ENCODE assay signal across 13 cellular contexts in genomic region chr13:45368571-45368970, GRCh38. TPM values are rescaled to one million over a fixed set of nuclear protein-coding genes. Genes with fewer than 3 reads are reported as not detected.
A peak's percentile ranks its signal among the peaks of the same experiment; 100 is the strongest.
DNase-seq lines count a peak whose midpoint lies in the region; ATAC-seq, FAIRE-seq and TF ChIP-seq lines count a peak whose summit lies in the region.
"Had no signal": no experiment of that assay in that cellular context is flagged by ENCODE, and none has a peak within 500 bp of the region (broad histone marks: within the 10 kb centered on the region; RNA-seq: fewer than 3 reads in every experiment).

No MANE protein-coding gene starts in this region.

- H2BK15ac ChIP-seq in mesenchymal stem cell (ENCODE audit: low read depth, poor library complexity, severe bottlenecking) = no peak overlapping the region

- no peaks in the 10 kb centered on the region for H3K27me3 Mint-ChIP-seq in CD4-positive, alpha-beta memory T cell
- no peaks in the 10 kb centered on the region for H3K27me3 Mint-ChIP-seq in IgD-negative memory B cell
- no peaks in the 10 kb centered on the region for H3K27me3 Mint-ChIP-seq in astrocyte (ENCODE audit: low read depth, unreplicated experiment)
- H3K27me3 Mint-ChIP-seq: progenitor cell of endocrine pancreas had no signal

- no peak overlapping the region for H3K4me2 ChIP-seq in astrocyte (ENCODE audit: low read length)
- no peak overlapping the region for H3K4me2 ChIP-seq in mesenchymal stem cell (ENCODE audit: low read length, poor library complexity, severe bottlenecking)

- no peaks in the 10 kb centered on the region for H4K20me1 ChIP-seq in astrocyte (ENCODE audit: insufficient read depth, low read length)

- intact Hi-C loops in CD4-positive, alpha-beta memory T cell (cut with micrococcal nuclease) = loop anchor here (5.0 kb wide), 1 partner anchor 36 kb away; no protein-coding TSS in a partner anchor
- intact Hi-C loops in left cardiac atrium (cut with DNase I) = no loop called here

- WGBS in mesenchymal stem cell = 58% methylated on average over 3 of the region's 3 CpGs

- H3K79me1 ChIP-seq in mesenchymal stem cell (replicated peaks; ENCODE audit: low read length, poor library complexity, severe bottlenecking) = no peaks in the 10 kb centered on the region

- no peak for FAIRE-seq in astrocyte (lab: Jason Lieb, UNC)

- no peak overlapping the region for H2AK5ac ChIP-seq in mesenchymal stem cell (ENCODE audit: low read length, severe bottlenecking)

- POLR2A ChIA-PET in CD4-positive, alpha-beta memory T cell (lab: Charles Lee; ENCODE audit: partially characterized antibody) = interaction anchor here (1.2 to 11.2 kb wide), 6 partner anchors 13 to 49 kb away, joined by 3 to 219 read pairs (median 16); partner anchors contain the start of genes SLC25A30 and TPT1

- H3K36me3 Mint-ChIP-seq in CD4-positive, alpha-beta memory T cell = peaks cover 5 to 23% of the 10 kb centered on the region in 2 donors
- peaks cover 11% of the 10 kb centered on the region for H3K36me3 Mint-ChIP-seq in IgD-negative memory B cell
- H3K36me3 Mint-ChIP-seq in astrocyte (ENCODE audit: low read depth, unreplicated experiment) = peaks cover 20% of the 10 kb centered on the region

- peak overlapping the region; percentile 48 for H3K27ac ChIP-seq in CD4-positive, alpha-beta memory T cell (ENCODE audit: low read depth, low read length)
- H3K27ac ChIP-seq in astrocyte (ENCODE audit: low read depth, low read length) (no peak overlapping the region), mesenchymal stem cell (ENCODE audit: low read length, poor library complexity, severe bottlenecking) (no peak overlapping the region)
- H3K27ac ChIP-seq: SJSA1 had no signal

- no peak overlapping the region for H4K91ac ChIP-seq in mesenchymal stem cell (ENCODE audit: low read length)

- no peak overlapping the region for H3K4ac ChIP-seq in mesenchymal stem cell (ENCODE audit: low read depth in 1 of 2, low read length in 2 of 2)

- H2AFZ ChIP-seq in astrocyte (ENCODE audit: low read depth, low read length) (no peak overlapping the region), mesenchymal stem cell (ENCODE audit: low read depth, low read length) (no peak overlapping the region)

- peaks cover 31% of the 10 kb centered on the region for H3K4me1 ChIP-seq in CD4-positive, alpha-beta memory T cell (ENCODE audit: insufficient read depth, low read length)
- peaks cover 10% of the 10 kb centered on the region for H3K4me1 ChIP-seq in astrocyte (ENCODE audit: insufficient read depth, low read length)
- H3K4me1 ChIP-seq in mesenchymal stem cell (ENCODE audit: control insufficient read depth, insufficient read depth, low read depth, low read length) = peaks cover 10% of the 10 kb centered on the region

- no peak for DNase-seq in CD4-positive, alpha-beta memory T cell
- DNase-seq in astrocyte (ENCODE audit: low read depth) (no peak), mesenchymal stem cell (peak; percentile 14), left cardiac atrium (no peak), left lobe of liver (ENCODE audit: low spot score) (no peak), NCI-H1105 treated with DMSO at 0.1 percent for 48 hours (lab: John Stamatoyannopoulos, UW) (no peak), GOT3 (lab: John Stamatoyannopoulos, UW) (no peak)
- DNase-seq: left lung, MV-4-11, NCI-H524 treated with DMSO at 0.1 percent for 48 hours had no signal

- H3K14ac ChIP-seq in mesenchymal stem cell (ENCODE audit: low read length in 2 of 2) = no peak overlapping the region

- H3K36me3 ChIP-seq in CD4-positive, alpha-beta memory T cell (ENCODE audit: insufficient read depth, low read length) = no peaks in the 10 kb centered on the region
- H3K36me3 ChIP-seq in astrocyte (ENCODE audit: insufficient read depth, low read length) = no peaks in the 10 kb centered on the region
- H3K36me3 ChIP-seq in mesenchymal stem cell (ENCODE audit: control insufficient read depth in 1 of 2, insufficient read depth in 2 of 2, low read depth in 1 of 2, low read length in 2 of 2) = peaks cover 0 to 13% of the 10 kb centered on the region in 2 experiments
- H3K36me3 ChIP-seq: left lung, SJSA1 had no signal

- no peak overlapping the region for H4K8ac ChIP-seq in mesenchymal stem cell (ENCODE audit: low read length)

- no peak overlapping the region for H3K18ac ChIP-seq in mesenchymal stem cell (ENCODE audit: low read depth in 1 of 2, low read length in 2 of 2)

- H3K4me1 Mint-ChIP-seq in CD4-positive, alpha-beta memory T cell = peaks cover 32 to 65% (median 41%) of the 10 kb centered on the region in 4 donors
- H3K4me1 Mint-ChIP-seq in IgD-negative memory B cell = peaks cover 23 to 31% (median 28%) of the 10 kb centered on the region in 3 donors
- H3K4me1 Mint-ChIP-seq in astrocyte (ENCODE audit: low read depth, unreplicated experiment) = peaks cover 21% of the 10 kb centered on the region

- H3K9me3 Mint-ChIP-seq in CD4-positive, alpha-beta memory T cell = peaks cover 0 to 6% (median 0%) of the 10 kb centered on the region in 8 donors
- H3K9me3 Mint-ChIP-seq in IgD-negative memory B cell = peaks cover 0 to 7% (median 0%) of the 10 kb centered on the region in 3 donors
- H3K9me3 Mint-ChIP-seq in astrocyte (ENCODE audit: unreplicated experiment) = no peaks in the 10 kb centered on the region

- CTCF ChIA-PET in CD4-positive, alpha-beta memory T cell (lab: Charles Lee; ENCODE audit: partially characterized antibody) = interaction anchor here (0.5 to 6.7 kb wide), 11 partner anchors 17 to 322 kb away, joined by 3 to 128 read pairs (median 3); partner anchors contain the start of gene TPT1

- no peak overlapping the region for H3K23ac ChIP-seq in mesenchymal stem cell (ENCODE audit: low read length in 2 of 2)

- no peak overlapping the region for H2BK12ac ChIP-seq in mesenchymal stem cell (ENCODE audit: low read length in 2 of 2)

- no peaks in the 10 kb centered on the region for H3K9me3 ChIP-seq in CD4-positive, alpha-beta memory T cell (ENCODE audit: control insufficient read depth in 1 of 2, low read length in 2 of 2)
- H3K9me3 ChIP-seq in astrocyte (ENCODE audit: insufficient read depth, low read depth, low read length) (no peaks in the 10 kb centered on the region), mesenchymal stem cell (ENCODE audit: control insufficient read depth, low read length) (no peaks in the 10 kb centered on the region)
- H3K9me3 ChIP-seq: left lung, SJSA1 had no signal

- no peak overlapping the region for H2BK120ac ChIP-seq in mesenchymal stem cell (ENCODE audit: low read depth, low read length)

- H3K27ac Mint-ChIP-seq in CD4-positive, alpha-beta memory T cell = peak overlapping the region; percentile 93 to 97 (median 93)
- peak overlapping the region in 2 of 3 donors; percentile 59 to 83 for H3K27ac Mint-ChIP-seq in IgD-negative memory B cell
- H3K27ac Mint-ChIP-seq in astrocyte (ENCODE audit: unreplicated experiment) = peak overlapping the region; percentile 20
- H3K27ac Mint-ChIP-seq: progenitor cell of endocrine pancreas had no signal

- H3K9ac ChIP-seq in astrocyte (ENCODE audit: low read length) (no peak overlapping the region), mesenchymal stem cell (ENCODE audit: low read length) (no peak overlapping the region)

- no peak overlapping the region for H2BK5ac ChIP-seq in mesenchymal stem cell (ENCODE audit: low read depth, low read length, poor library complexity, severe bottlenecking)

- H3K4me3 ChIP-seq in CD4-positive, alpha-beta memory T cell (ENCODE audit: low read length in 2 of 2) = no peak overlapping the region
- H3K4me3 ChIP-seq in astrocyte (ENCODE audit: insufficient read depth, low read depth, low read length) (no peak overlapping the region), mesenchymal stem cell (ENCODE audit: insufficient read depth in 1 of 2, low read depth in 1 of 2, low read length in 2 of 2) (no peak overlapping the region)
- H3K4me3 ChIP-seq: left lung, SJSA1 had no signal

- H3K4me3 Mint-ChIP-seq in CD4-positive, alpha-beta memory T cell = peak overlapping the region in 7 of 8 donors; percentile 25 to 74 (median 63)
- peak overlapping the region in 2 of 4 donors; percentile 3 to 75 for H3K4me3 Mint-ChIP-seq in IgD-negative memory B cell
- H3K4me3 Mint-ChIP-seq in astrocyte (ENCODE audit: unreplicated experiment) = no peak overlapping the region

- ATAC-seq in left cardiac atrium (no peak), left lobe of liver (no peak)
- ATAC-seq: left lung had no signal

- no peaks in the 10 kb centered on the region for H3K27me3 ChIP-seq in CD4-positive, alpha-beta memory T cell (ENCODE audit: insufficient read depth, low read length)
- H3K27me3 ChIP-seq in astrocyte (ENCODE audit: insufficient read depth, low read length) (no peaks in the 10 kb centered on the region), mesenchymal stem cell (ENCODE audit: control insufficient read depth in 1 of 2, insufficient read depth in 1 of 2, low read length in 2 of 2) (no peaks in the 10 kb centered on the region)
- H3K27me3 ChIP-seq: left lung, SJSA1 had no signal

- H3K79me2 ChIP-seq in astrocyte (ENCODE audit: insufficient read depth, low read length) = no peaks in the 10 kb centered on the region

- no peak for TF ChIP-seq CTCF in astrocyte (IDR thresholded peaks at IDR 0.05; ENCODE audit: insufficient read depth, low read depth, low read length)

RNA-seq across cellular contexts. Expression of gene TPT1, which starts 27.6 kb away (rescaled TPM):
- total RNA-seq in CD4-positive, alpha-beta memory T cell = over 10,000 TPM; 10,578 to 11,080 TPM
- polyA plus RNA-seq in CD4-positive, alpha-beta memory T cell = 1,000 to 10,000 TPM; 2,372 to 3,792 TPM
- 2,561 TPM for polyA plus RNA-seq in IgD-negative memory B cell
- total RNA-seq in astrocyte (2,316 and 2,540 TPM in 2 replicates), left cardiac atrium (1,000 to 10,000 TPM; 3,599 to 3,935 TPM), left lobe of liver (2,011 TPM)
- polyA plus RNA-seq in mesenchymal stem cell (2013, experiment 1 of 2) = 4,121 TPM
- polyA plus RNA-seq in mesenchymal stem cell (2013, experiment 2 of 2) = 4,163 TPM

RNA-seq across cellular contexts. Expression of gene SLC25A30, which starts 49.6 kb away (rescaled TPM):
- total RNA-seq in CD4-positive, alpha-beta memory T cell = 10 to 100 TPM; 21.4 to 22.0 TPM
- 1 to 10 TPM; 1.8 to 2.0 TPM for polyA plus RNA-seq in CD4-positive, alpha-beta memory T cell
- polyA plus RNA-seq in IgD-negative memory B cell = 1.9 TPM
- total RNA-seq in astrocyte (14.3 and 15.9 TPM in 2 replicates), left cardiac atrium (10 to 100 TPM; 57.9 to 73.8 TPM), left lobe of liver (38.8 TPM)
- polyA plus RNA-seq in mesenchymal stem cell (2013, experiment 1 of 2) = 20.4 TPM
- 22.7 TPM for polyA plus RNA-seq in mesenchymal stem cell (2013, experiment 2 of 2)

Comparison
In these comparisons a context has a peak if more than half of its experiments do, and no peak if none do; other contexts are left out.
1. H3K27ac Mint-ChIP-seq: peak in every context shown above with its lines; median percentile 93 in CD4-positive, alpha-beta memory T cell; 71 in IgD-negative memory B cell; 20 in astrocyte.